33 cellular contexts compared by ENCODE assay signal in genomic region chr1:212903664-212904063, GRCh38. TPM values are rescaled to one million over a fixed set of nuclear protein-coding genes. Genes with fewer than 3 reads are reported as not detected.
"Had no signal": no experiment of that assay in that cellular context is flagged by ENCODE, and none has a peak within 500 bp of the region (broad histone marks: within the 10 kb centered on the region; RNA-seq: fewer than 3 reads in every experiment).

No MANE protein-coding gene starts in this region.

- FAIRE-seq: endothelial cell of umbilical vein, keratinocyte had no signal

- H2AFZ ChIP-seq: parathyroid adenoma had no signal

- DNase-seq: dermis blood vessel endothelial cell; effector memory CD4-positive, alpha-beta T cell; foreskin melanocyte; glutamatergic neuron; heart right ventricle; hippocampal formation; immature natural killer cell; left ventricle myocardium superior; lower lobe of right lung; naive thymus-derived CD8-positive, alpha-beta T cell; stimulated activated CD4-positive, alpha-beta T cell treated with anti-CD3 and anti-CD28 coated beads, Interleukin-12 subunit alpha, Interleukin-12 subunit beta, amount 100 ng/mL, for 4 hours; stimulated activated CD4-positive, alpha-beta T cell treated with anti-CD3 and anti-CD28 coated beads, Interleukin-1b, Interleukin-23, amount 100 ng/mL, for 48 hours; stimulated activated CD4-positive, alpha-beta T cell treated with anti-CD3 and anti-CD28 coated beads, Interleukin-4, amount 100 ng/mL, for 1 hour; stimulated activated CD8-positive, alpha-beta memory T cell treated with anti-CD3 and anti-CD28 coated beads, Interleukin-4, amount 100 ng/mL, for 48 hours; stimulated activated naive CD4-positive, alpha-beta T cell; stimulated activated naive CD8-positive, alpha-beta T cell treated with anti-CD3 and anti-CD28 coated beads, Interleukin-15, amount 100 ng/mL, for 72 hours; transverse colon; upper lobe of right lung; uterus had no signal

- H3K27me3 ChIP-seq: esophagus muscularis mucosa, suprapubic skin, transverse colon, upper lobe of right lung, uterus had no signal

- H3K4me3 ChIP-seq: coronary artery, esophagus muscularis mucosa, heart right ventricle, lower lobe of right lung, smooth muscle cell, suprapubic skin, transverse colon, upper lobe of right lung, uterus had no signal

- H3K79me2 ChIP-seq: parathyroid adenoma had no signal

- H3K4me1 ChIP-seq: esophagus muscularis mucosa, heart right ventricle, lower lobe of right lung, parathyroid adenoma, suprapubic skin, transverse colon, upper lobe of right lung, uterus had no signal

- H3K36me3 ChIP-seq: lower lobe of right lung, uterus had no signal

- H3K4me2 ChIP-seq: smooth muscle cell had no signal

- H3K27ac ChIP-seq: coronary artery, esophagus muscularis mucosa, heart right ventricle, lower lobe of right lung, parathyroid adenoma, suprapubic skin, transverse colon, upper lobe of right lung, uterus had no signal

- ATAC-seq: heart right ventricle; left ventricle myocardium superior; lower lobe of right lung; naive thymus-derived CD8-positive, alpha-beta T cell; sciatic nerve; stimulated activated naive CD8-positive, alpha-beta T cell treated with anti-CD3 and anti-CD28 coated beads, Interleukin-15, amount 100 ng/mL, for 72 hours; upper lobe of right lung had no signal

- H3K9ac ChIP-seq: parathyroid adenoma had no signal

- H3K9me3 ChIP-seq: upper lobe of right lung, uterus had no signal

RNA-seq across cellular contexts. Expression of gene VASH2, which starts 46.7 kb away (rescaled TPM):
- total RNA-seq: naive thymus-derived CD8-positive, alpha-beta T cell had no signal

RNA-seq across cellular contexts. Expression of gene SPATA45, which starts 56.2 kb away (rescaled TPM):
- total RNA-seq: dermis blood vessel endothelial cell; endothelial cell of umbilical vein; epithelial cell of proximal tubule; esophagus muscularis mucosa; left ventricle myocardium superior; lower lobe of right lung; mesenteric fat pad; myocyte; naive thymus-derived CD8-positive, alpha-beta T cell; omental fat pad; progenitor cell of endocrine pancreas; smooth muscle cell; suprapubic skin; transverse colon; upper lobe of right lung; uterus had no signal
- polyA plus RNA-seq: endothelial cell of umbilical vein; heart right ventricle; immature natural killer cell; keratinocyte; naive thymus-derived CD8-positive, alpha-beta T cell; neural cell had no signal
